Comparison of ENCODE assay signal across 8 cellular contexts in the genomic region with DNA sequence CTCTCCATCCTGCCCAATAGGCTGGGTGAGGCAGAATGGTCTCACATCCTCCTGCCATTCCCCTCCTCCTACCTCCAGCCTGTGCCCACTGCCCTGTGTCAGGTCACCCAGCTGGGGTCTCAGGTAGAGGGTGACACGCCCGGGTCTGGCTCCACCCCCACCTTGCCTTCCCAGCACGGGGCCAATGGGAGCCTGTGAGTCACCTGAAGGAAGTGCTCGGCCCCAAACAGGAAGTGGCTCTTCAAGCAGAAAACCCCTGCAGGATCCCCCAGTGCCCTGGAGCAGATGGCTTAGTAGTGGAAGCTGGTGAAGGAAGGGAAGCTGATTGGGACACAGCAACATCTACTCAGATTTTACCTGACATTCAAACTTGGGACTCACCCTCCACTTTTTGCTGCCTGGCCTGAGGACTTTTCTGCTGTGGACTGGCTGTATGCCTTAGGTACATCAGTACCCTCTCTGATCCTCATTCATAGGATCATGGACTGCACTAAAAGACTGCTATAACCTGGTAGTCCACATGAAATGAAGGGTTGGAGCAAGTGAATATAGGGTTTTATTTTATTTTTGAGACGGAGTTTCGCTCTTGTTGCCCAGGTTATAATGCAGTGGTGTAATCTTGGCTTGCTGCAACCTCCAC. TPM values are rescaled to one million over a fixed set of nuclear protein-coding genes. Genes with fewer than 3 reads are reported as not detected.
DNase-seq lines count a peak whose midpoint lies in the region; ATAC-seq and TF ChIP-seq lines count a peak whose summit lies in the region.

No MANE protein-coding gene starts in this region.

- H3K79me2 ChIP-seq in ACC112 (ENCODE audit: control insufficient read depth, insufficient read depth, low read length, unreplicated experiment) = no peaks in the 10 kb centered on the region

- intact Hi-C loops in esophagus muscularis mucosa (cut with DNase I) = no loop called here

- 80% methylated on average over 4 of the region's 6 CpGs for WGBS in esophagus muscularis mucosa

- H3K36me3 ChIP-seq in ACC112 (ENCODE audit: insufficient read depth, low read length) = no peaks in the 10 kb centered on the region
- no peaks in the 10 kb centered on the region for H3K36me3 ChIP-seq in esophagus muscularis mucosa

- no peaks in the 10 kb centered on the region for H3K9me3 ChIP-seq in esophagus muscularis mucosa

- H3K4me3 ChIP-seq in ACC112 (ENCODE audit: low read depth, low read length) (no peak overlapping the region), esophagus muscularis mucosa (no peak overlapping the region)

- H3K27ac ChIP-seq in ACC112 (ENCODE audit: low read depth, low read length) (no peak overlapping the region), RWPE1 (no peak overlapping the region), esophagus muscularis mucosa (replicated peaks in 1 of 4) (no peak overlapping the region)

- peak overlapping the region; percentile 17 for H2AFZ ChIP-seq in ACC112 (ENCODE audit: low read length, unreplicated experiment)

- TF ChIP-seq CTCF in RWPE1 (conservative IDR thresholded peaks at IDR 0.05; ENCODE audit: low read depth) = no peak
- no peak for TF ChIP-seq CTCF in esophagus muscularis mucosa (IDR thresholded peaks at IDR 0.05)

- peak; percentile 68 for ATAC-seq in GM21576 (IDR thresholded peaks at IDR 0.05; ENCODE audit: unreplicated experiment)

- POLR2A ChIA-PET in RWPE1 (lab: Yijun Ruan, JAX; ENCODE audit: low non-redundant PET) = interaction anchor here (0.6 kb wide), 1 partner anchor 23 kb away, joined by 4 read pairs; no protein-coding TSS in a partner anchor

- peaks cover 14% of the 10 kb centered on the region for H3K4me1 ChIP-seq in ACC112 (ENCODE audit: control insufficient read depth, insufficient read depth, low read length, unreplicated experiment)
- H3K4me1 ChIP-seq in esophagus muscularis mucosa = peaks cover 0 to 5% (median 0%) of the 10 kb centered on the region in 4 donors

- DNase-seq in RWPE1 (ENCODE audit: low spot score) = peak; percentile 38
- DNase-seq in activated effector memory CD4-positive, alpha-beta T cell treated with anti-CD3 and anti-CD28 coated beads, Interleukin-2, amount 50 U/mL, for 16 hours = peak; percentile 87
- DNase-seq in stimulated activated CD4-positive, alpha-beta T cell treated with anti-CD3 and anti-CD28 coated beads, Interleukin-1b, Interleukin-23, amount 100 ng/mL, for 1 hour (ENCODE audit: low read depth in 2 of 2) = peak; percentile 7 to 26
- DNase-seq in DMS114 treated with DMSO at 0.1 percent for 48 hours (lab: John Stamatoyannopoulos, UW; ENCODE audit: unreplicated experiment) = no peak
- no peak for DNase-seq in esophagus muscularis mucosa (ENCODE audit: extremely low spot score)
- no peak for DNase-seq in NCI-H2196 (lab: John Stamatoyannopoulos, UW; ENCODE audit: unreplicated experiment)

- TF ChIP-seq POLR2A in esophagus muscularis mucosa (IDR thresholded peaks at IDR 0.05; ENCODE audit: low read depth) = no peak

- CTCF ChIA-PET in RWPE1 (lab: Yijun Ruan, JAX) = no interaction called here

- no peak for TF ChIP-seq EP300 in esophagus muscularis mucosa (IDR thresholded peaks at IDR 0.05)

- H3K27me3 ChIP-seq in ACC112 (ENCODE audit: insufficient read depth, low read length) (no peaks in the 10 kb centered on the region), esophagus muscularis mucosa (no peaks in the 10 kb centered on the region)

RNA-seq across cellular contexts. Expression of a gene that starts 33.4 kb away (rescaled TPM):
- total RNA-seq in esophagus muscularis mucosa = 1 to 10 TPM; 5.1 to 9.3 (median 8.4) TPM

RNA-seq across cellular contexts. Expression of a gene that starts 59.3 kb away (rescaled TPM):
- total RNA-seq in esophagus muscularis mucosa = under 1 TPM in 3 of 4 donors, not detected in 1; 0.17 to 0.42 (median 0.29) TPM

Comparison
In these comparisons a context has a peak if more than half of its experiments do, and no peak if none do; other contexts are left out.
1. DNase-seq: peak in RWPE1 (single experiment), activated effector memory CD4-positive, alpha-beta T cell treated with anti-CD3 and anti-CD28 coated beads, Interleukin-2, amount 50 U/mL, for 16 hours (single experiment) and stimulated activated CD4-positive, alpha-beta T cell treated with anti-CD3 and anti-CD28 coated beads, Interleukin-1b, Interleukin-23, amount 100 ng/mL, for 1 hour (2 of 2); none in DMS114 treated with DMSO at 0.1 percent for 48 hours (single experiment), esophagus muscularis mucosa (single experiment) and NCI-H2196 (single experiment).